ENCODE assay signal across 8 cellular contexts in the genomic region with DNA sequence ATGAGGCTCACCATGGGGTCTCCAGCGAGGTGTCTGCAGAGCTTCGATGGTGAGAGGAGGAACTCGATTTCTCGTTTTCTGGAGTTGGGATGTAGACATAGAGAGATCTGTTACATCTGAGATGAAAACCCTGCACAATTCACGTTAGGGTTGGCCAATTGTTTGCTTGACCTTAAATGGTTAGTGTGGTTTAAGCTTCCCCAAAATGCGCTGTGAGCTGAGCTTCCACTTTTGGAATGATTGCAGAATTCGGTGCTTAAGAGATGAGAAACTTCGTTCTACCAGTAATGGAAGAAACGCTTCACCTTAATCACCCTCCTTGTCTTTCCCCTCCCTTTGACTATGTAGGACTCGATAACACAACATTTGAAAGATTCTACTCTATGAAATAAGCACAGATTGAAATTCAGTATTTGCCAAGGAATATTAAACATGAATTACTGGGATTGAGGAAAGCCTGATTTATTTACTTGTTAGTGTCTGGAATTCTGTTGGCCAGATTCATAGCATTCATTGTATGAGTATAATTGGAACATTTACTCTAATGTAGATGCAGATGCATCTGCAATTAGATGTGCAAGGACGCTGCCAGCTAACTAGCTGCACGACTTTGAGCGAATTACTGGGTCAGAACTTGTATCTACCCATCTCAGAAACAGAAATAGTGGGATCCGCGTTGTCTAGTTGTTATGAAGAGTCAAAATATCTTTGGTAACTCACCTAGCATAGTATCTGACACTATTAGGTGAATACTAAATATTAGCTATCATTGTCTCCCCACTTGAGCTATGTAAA. TPM values are rescaled to one million over a fixed set of nuclear protein-coding genes. Genes with fewer than 3 reads are reported as not detected.
DNase-seq lines count a peak whose midpoint lies in the region; ATAC-seq lines count a peak whose summit lies in the region.

No MANE protein-coding gene starts in this region.

- in situ Hi-C loops in ACHN (cut with HindIII; ENCODE audit: low pct_ligation_motif_present, low pct_unique_long_range_greater_than_20kb, low sequenced_read_pairs) = no loop called here

- peaks cover 40% of the 10 kb centered on the region for H3K4me1 Mint-ChIP-seq in activated naive CD8-positive, alpha-beta T cell treated with anti-CD3 and anti-CD28 coated beads, Interleukin-2, amount 50 U/mL, for 24 hours
- H3K4me1 Mint-ChIP-seq in stimulated activated memory B cell treated with anti-CD40 and anti-IgM and Interleukin-4, amounts not matched to agents 10 μg/mL and 1 μg/mL and 100 μg/mL, for 72 hours = peaks cover 42% of the 10 kb centered on the region

- H3K27ac Mint-ChIP-seq in activated naive CD8-positive, alpha-beta T cell treated with anti-CD3 and anti-CD28 coated beads, Interleukin-2, amount 50 U/mL, for 24 hours = peak overlapping the region; percentile 92
- peak overlapping the region; percentile 95 for H3K27ac Mint-ChIP-seq in stimulated activated memory B cell treated with anti-CD40 and anti-IgM and Interleukin-4, amounts not matched to agents 10 μg/mL and 1 μg/mL and 100 μg/mL, for 72 hours

- peaks cover 2% of the 10 kb centered on the region for H3K27me3 Mint-ChIP-seq in activated naive CD8-positive, alpha-beta T cell treated with anti-CD3 and anti-CD28 coated beads, Interleukin-2, amount 50 U/mL, for 24 hours
- no peaks in the 10 kb centered on the region for H3K27me3 Mint-ChIP-seq in stimulated activated memory B cell treated with anti-CD40 and anti-IgM and Interleukin-4, amounts not matched to agents 10 μg/mL and 1 μg/mL and 100 μg/mL, for 72 hours

- peaks cover 30% of the 10 kb centered on the region for H3K4me1 ChIP-seq in iPS-20b (ENCODE audit: insufficient read depth, low read length)

- H3K9ac ChIP-seq in iPS-20b (ENCODE audit: low read depth, low read length) = peak overlapping the region; percentile 92

- H3K9me3 ChIP-seq in iPS-20b (ENCODE audit: insufficient read depth, low read depth, low read length) = no peaks in the 10 kb centered on the region

- peak overlapping the region; percentile 94 for H3K4me3 Mint-ChIP-seq in activated naive CD8-positive, alpha-beta T cell treated with anti-CD3 and anti-CD28 coated beads, Interleukin-2, amount 50 U/mL, for 24 hours
- peak overlapping the region; percentile 98 for H3K4me3 Mint-ChIP-seq in stimulated activated memory B cell treated with anti-CD40 and anti-IgM and Interleukin-4, amounts not matched to agents 10 μg/mL and 1 μg/mL and 100 μg/mL, for 72 hours

- peak; percentile 34 for DNase-seq in stimulated activated CD4-positive, alpha-beta T cell treated with anti-CD3 and anti-CD28 coated beads, Interleukin-4, amount 100 ng/mL, for 24 hours
- no peak for DNase-seq in stimulated activated CD4-positive, alpha-beta T cell treated with anti-CD3 and anti-CD28 coated beads, Interleukin-4, amount 100 ng/mL, for 1 hour
- DNase-seq in Jurkat, Clone E6-1 (ENCODE audit: low read depth, low spot score) = no peak
- DNase-seq in activated naive CD8-positive, alpha-beta T cell treated with anti-CD3 and anti-CD28 coated beads, Interleukin-2, amount 50 U/mL, for 24 hours = no peak
- DNase-seq in ACHN (no peak), germinal center (ENCODE audit: low spot score) (no peak)

- peaks cover 13% of the 10 kb centered on the region; the same call in 1 of the 2 replicates for H3K27me3 ChIP-seq in iPS-20b (ENCODE audit: insufficient read depth, low read length)

- peak overlapping the region; percentile 69 for H3K4me3 ChIP-seq in Jurkat, Clone E6-1 (ENCODE audit: low read length)
- H3K4me3 ChIP-seq in iPS-20b (ENCODE audit: low read length) = peak overlapping the region; percentile 84

- ATAC-seq in activated naive CD8-positive, alpha-beta T cell treated with anti-CD3 and anti-CD28 coated beads, Interleukin-2, amount 50 U/mL, for 24 hours = peak; percentile 3
- peak; percentile 17 for ATAC-seq in stimulated activated memory B cell treated with anti-CD40 and anti-IgM and Interleukin-4, amounts not matched to agents 10 μg/mL and 1 μg/mL and 100 μg/mL, for 72 hours

- no peaks in the 10 kb centered on the region for H3K36me3 Mint-ChIP-seq in activated naive CD8-positive, alpha-beta T cell treated with anti-CD3 and anti-CD28 coated beads, Interleukin-2, amount 50 U/mL, for 24 hours (ENCODE audit: low read depth)
- H3K36me3 Mint-ChIP-seq in stimulated activated memory B cell treated with anti-CD40 and anti-IgM and Interleukin-4, amounts not matched to agents 10 μg/mL and 1 μg/mL and 100 μg/mL, for 72 hours = no peaks in the 10 kb centered on the region

- H3K27ac ChIP-seq in iPS-20b (ENCODE audit: low read length) = peak overlapping the region; percentile 78

- H3K9me3 Mint-ChIP-seq in activated naive CD8-positive, alpha-beta T cell treated with anti-CD3 and anti-CD28 coated beads, Interleukin-2, amount 50 U/mL, for 24 hours = no peaks in the 10 kb centered on the region
- peaks cover 3% of the 10 kb centered on the region for H3K9me3 Mint-ChIP-seq in stimulated activated memory B cell treated with anti-CD40 and anti-IgM and Interleukin-4, amounts not matched to agents 10 μg/mL and 1 μg/mL and 100 μg/mL, for 72 hours

- H3K36me3 ChIP-seq in iPS-20b (ENCODE audit: insufficient read depth, low read depth, low read length) = no peaks in the 10 kb centered on the region

RNA-seq across cellular contexts. Expression of gene KLF7, which starts 1.6 kb away (rescaled TPM):
- 15.4 TPM for polyA plus RNA-seq in Jurkat, Clone E6-1 (2012; ENCODE audit: insufficient read depth, insufficient read length)
